Comparison of ENCODE assay signal across 23 cellular contexts in genomic region chr22:25969901-25970300, GRCh38.
"Had no signal": no experiment of that assay in that cellular context is flagged by ENCODE, and none has a peak within 500 bp of the region (broad histone marks: within the 10 kb centered on the region; RNA-seq: fewer than 3 reads in every experiment).

No MANE protein-coding gene starts in this region.

- H3K9me3 ChIP-seq: esophagus muscularis mucosa, heart right ventricle, lower lobe of right lung, psoas muscle had no signal

- H3K9ac ChIP-seq: parathyroid adenoma had no signal

- H3K36me3 ChIP-seq: esophagus muscularis mucosa, lower lobe of right lung, tibial nerve had no signal

- H2AFZ ChIP-seq: parathyroid adenoma had no signal

- H3K79me2 ChIP-seq: parathyroid adenoma had no signal

- ATAC-seq: foreskin keratinocyte, left lobe of liver, lower lobe of right lung had no signal

- H3K27me3 ChIP-seq: foreskin keratinocyte, tibial nerve had no signal

- H3K4me1 Mint-ChIP-seq: central memory CD8-positive, alpha-beta T cell had no signal

- H3K9me3 Mint-ChIP-seq: central memory CD8-positive, alpha-beta T cell; dendritic cell treated with granulocyte-macrophage colony-stimulating factor and Interleukin-4, amounts not matched to agents 40 ng/mL and 50 ng/mL, for 4 days; nephron had no signal

- H3K36me3 Mint-ChIP-seq: activated naive CD8-positive, alpha-beta T cell had no signal

- H3K27ac Mint-ChIP-seq: activated naive CD8-positive, alpha-beta T cell; dendritic cell treated with granulocyte-macrophage colony-stimulating factor and Interleukin-4, amounts not matched to agents 40 ng/mL and 50 ng/mL, for 4 days; nephron had no signal

- H3K27me3 Mint-ChIP-seq: activated naive CD8-positive, alpha-beta T cell had no signal

- DNase-seq: activated CD4-positive, alpha-beta T cell treated with anti-CD3 and anti-CD28 coated beads for 4 hours; activated CD4-positive, alpha-beta T cell treated with anti-CD3 and anti-CD28 coated beads, Interleukin-2, amount 50 U/mL, for 4 hours; activated effector memory CD4-positive, alpha-beta T cell treated with Interleukin-2 at 50 U/mL for 16 hours; activated naive CD4-positive, alpha-beta T cell treated with Interleukin-2 at 50 U/mL for 16 hours; activated T-cell treated with anti-CD3 and anti-CD28 coated beads for 4 hours; effector CD4-positive, alpha-beta T cell; foreskin keratinocyte; kidney glomerular epithelial cell; lower lobe of right lung; mesenchymal stem cell; stimulated activated CD4-positive, alpha-beta T cell treated with anti-CD3 and anti-CD28 coated beads, Interleukin-2, amount 100 ng/mL, for 48 hours; stimulated activated naive CD4-positive, alpha-beta T cell treated with Interleukin-2 at 50 U/mL for 16 hours had no signal

- H3K4me1 ChIP-seq: foreskin keratinocyte, lower lobe of right lung, parathyroid adenoma, psoas muscle, tibial nerve had no signal

- H3K4me3 Mint-ChIP-seq: activated naive CD8-positive, alpha-beta T cell; central memory CD8-positive, alpha-beta T cell; dendritic cell treated with granulocyte-macrophage colony-stimulating factor and Interleukin-4, amounts not matched to agents 40 ng/mL and 50 ng/mL, for 4 days; nephron had no signal

- H3K27ac ChIP-seq: esophagus muscularis mucosa, foreskin keratinocyte, lower lobe of right lung, parathyroid adenoma, tibial nerve, VCaP had no signal

- H3K4me3 ChIP-seq: esophagus muscularis mucosa, heart right ventricle, lower lobe of right lung, psoas muscle, tibial nerve had no signal
